ENCODE assay signal across 27 cellular contexts in genomic region chr4:96120206-96120605, GRCh38.
"Had no signal": no experiment of that assay in that cellular context is flagged by ENCODE, and none has a peak within 500 bp of the region (broad histone marks: within the 10 kb centered on the region; RNA-seq: fewer than 3 reads in every experiment).

No MANE protein-coding gene starts in this region.

- H3K4me3 ChIP-seq: K562, SJSA1 had no signal

- H3K4me1 Mint-ChIP-seq: activated CD4-positive, alpha-beta T cell treated with anti-CD3 and anti-CD28 coated beads, Interleukin-2, amount 10 ng/mL, durations not matched to agents 24 days and 14 days; activated naive CD8-positive, alpha-beta T cell treated with anti-CD3 and anti-CD28 coated beads for 36 hours; activated T-helper 17 cell treated with anti-CD3 and anti-CD28 coated beads, Interleukin-2, amount 50 U/mL, for 72 hours; brain had no signal

- DNase-seq: activated CD4-positive, alpha-beta T cell treated with anti-CD3 and anti-CD28 coated beads, Interleukin-2, amount 10 ng/mL, durations not matched to agents 24 days and 14 days; activated CD4-positive, alpha-beta T cell treated with anti-CD3 and anti-CD28 coated beads, Interleukin-2, amount 50 U/mL, for 4 hours; activated CD8-positive, alpha-beta T cell treated with anti-CD3 and anti-CD28 coated beads for 36 hours; activated effector memory CD4-positive, alpha-beta T cell treated with anti-CD3 and anti-CD28 coated beads, Interleukin-2, amount 50 U/mL, for 16 hours; activated naive CD4-positive, alpha-beta T cell; activated naive CD4-positive, alpha-beta T cell treated with anti-CD3 and anti-CD28 coated beads, Interleukin-2, amount 50 U/mL, for 16 hours; activated naive CD8-positive, alpha-beta T cell treated with anti-CD3 and anti-CD28 coated beads for 36 hours; activated T-cell treated with anti-CD3 and anti-CD28 coated beads, Interleukin-2, amount 50 U/mL, for 1 hour; activated T-cell treated with anti-CD3 and anti-CD28 coated beads, Interleukin-2, amount 50 U/mL, for 72 hours; NCI-H1048; NCI-H1105 treated with DMSO at 0.1 percent for 48 hours; NCI-H1436; NCI-H1694; NCI-H1930; NCI-H2081 treated with DMSO at 0.1 percent for 48 hours; NCI-H345; NCI-H524 treated with DMSO at 0.1 percent for 48 hours; RPMI8226; SHP77 treated with DMSO at 0.1 percent for 48 hours; SK-N-SH had no signal

- H3K4me3 Mint-ChIP-seq: activated CD4-positive, alpha-beta T cell treated with anti-CD3 and anti-CD28 coated beads, Interleukin-2, amount 10 ng/mL, durations not matched to agents 24 days and 14 days; activated CD8-positive, alpha-beta T cell treated with anti-CD3 and anti-CD28 coated beads for 36 hours; activated naive CD8-positive, alpha-beta T cell treated with anti-CD3 and anti-CD28 coated beads for 36 hours; activated T-cell treated with anti-CD3 and anti-CD28 coated beads, Interleukin-2, amount 50 U/mL, for 72 hours; activated T-helper 17 cell treated with anti-CD3 and anti-CD28 coated beads, Interleukin-2, amount 50 U/mL, for 72 hours; brain; T-helper 1 cell treated with Interleukin-12 subunit alpha and Interleukin-12 subunit beta and Interleukin-4 antibody, amounts not matched to agents 30 μg/mL and 1 μg/mL, for 36 hours; T-helper 2 cell treated with Interferon-gamma antibody and Interleukin-4, amounts not matched to agents 5 μg/mL and 100 μg/mL, for 36 hours had no signal

- H3K4me1 ChIP-seq: SJSA1 had no signal

- H3K36me3 ChIP-seq: SJSA1 had no signal

- H3K27ac ChIP-seq: SJSA1 had no signal

- H3K27me3 ChIP-seq: SJSA1 had no signal

- H3K27me3 Mint-ChIP-seq: activated CD4-positive, alpha-beta T cell treated with anti-CD3 and anti-CD28 coated beads, Interleukin-2, amount 10 ng/mL, durations not matched to agents 24 days and 14 days; activated CD8-positive, alpha-beta T cell treated with anti-CD3 and anti-CD28 coated beads for 36 hours; activated naive CD8-positive, alpha-beta T cell treated with anti-CD3 and anti-CD28 coated beads for 36 hours; activated T-helper 17 cell treated with anti-CD3 and anti-CD28 coated beads, Interleukin-2, amount 50 U/mL, for 72 hours had no signal

- H3K27ac Mint-ChIP-seq: activated CD4-positive, alpha-beta T cell treated with anti-CD3 and anti-CD28 coated beads, Interleukin-2, amount 10 ng/mL, durations not matched to agents 24 days and 14 days; activated CD8-positive, alpha-beta T cell treated with anti-CD3 and anti-CD28 coated beads for 36 hours; activated naive CD8-positive, alpha-beta T cell treated with anti-CD3 and anti-CD28 coated beads for 36 hours; activated T-cell treated with anti-CD3 and anti-CD28 coated beads, Interleukin-2, amount 50 U/mL, for 72 hours; activated T-helper 17 cell treated with anti-CD3 and anti-CD28 coated beads, Interleukin-2, amount 50 U/mL, for 72 hours; brain; T-helper 1 cell treated with Interleukin-12 subunit alpha and Interleukin-12 subunit beta and Interleukin-4 antibody, amounts not matched to agents 30 μg/mL and 1 μg/mL, for 36 hours; T-helper 2 cell treated with Interferon-gamma antibody and Interleukin-4, amounts not matched to agents 5 μg/mL and 100 μg/mL, for 36 hours had no signal

- ATAC-seq: activated CD8-positive, alpha-beta T cell treated with anti-CD3 and anti-CD28 coated beads for 36 hours; activated T-cell treated with anti-CD3 and anti-CD28 coated beads, Interleukin-2, amount 50 U/mL, for 72 hours; activated T-helper 17 cell treated with anti-CD3 and anti-CD28 coated beads, Interleukin-2, amount 50 U/mL, for 72 hours; K562; Panc1 had no signal

- H3K36me3 Mint-ChIP-seq: activated naive CD8-positive, alpha-beta T cell treated with anti-CD3 and anti-CD28 coated beads for 36 hours; brain had no signal

- H3K9me3 Mint-ChIP-seq: activated CD4-positive, alpha-beta T cell treated with anti-CD3 and anti-CD28 coated beads, Interleukin-2, amount 10 ng/mL, durations not matched to agents 24 days and 14 days; activated naive CD8-positive, alpha-beta T cell treated with anti-CD3 and anti-CD28 coated beads for 36 hours; T-helper 1 cell treated with Interleukin-12 subunit alpha and Interleukin-12 subunit beta and Interleukin-4 antibody, amounts not matched to agents 30 μg/mL and 1 μg/mL, for 36 hours; T-helper 2 cell treated with Interferon-gamma antibody and Interleukin-4, amounts not matched to agents 5 μg/mL and 100 μg/mL, for 36 hours had no signal

- H3K9ac ChIP-seq: SK-N-SH had no signal

- H3K9me3 ChIP-seq: SJSA1, SK-N-SH had no signal

- H3K4me2 ChIP-seq: SK-N-SH had no signal
